In genomic region chr21:31650930-31651329, GRCh38 we compare ENCODE assay signal across 8 cellular contexts.
"Had no signal": no experiment of that assay in that cellular context is flagged by ENCODE, and none has a peak within 500 bp of the region (broad histone marks: within the 10 kb centered on the region; RNA-seq: fewer than 3 reads in every experiment).

No MANE protein-coding gene starts in this region.

- FAIRE-seq: G401.6, GM12878, GM12891, GM12892, GM18507, GM19239 had no signal

- ATAC-seq: GM12878 had no signal

- H3K4me3 ChIP-seq: GM12878 had no signal

- DNase-seq: GDM1, GF-D8 had no signal
